ENCODE assay signal across 8 cellular contexts in the genomic region with DNA sequence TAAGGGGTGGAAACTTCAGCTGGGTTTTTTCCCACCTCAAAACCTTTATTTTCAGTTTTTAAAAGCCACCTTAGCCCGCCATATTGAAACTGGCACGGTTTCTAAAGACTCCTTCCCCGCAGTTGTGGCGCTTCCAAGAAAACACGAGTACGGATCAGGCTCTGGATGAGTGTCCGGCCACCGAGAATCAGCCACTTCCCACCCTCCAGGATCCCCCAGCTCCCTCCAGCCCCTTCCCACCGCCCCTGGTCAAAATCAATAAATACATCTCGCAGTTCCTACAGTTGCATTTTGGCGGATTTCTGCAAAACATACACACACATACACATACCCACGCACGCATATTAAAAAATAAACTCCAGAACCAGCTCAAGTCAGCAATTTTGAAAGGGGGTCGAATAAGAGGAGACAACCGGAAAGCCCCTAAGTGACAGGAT. TPM values are rescaled to one million over a fixed set of nuclear protein-coding genes. Genes with fewer than 3 reads are reported as not detected.
DNase-seq lines count a peak whose midpoint lies in the region; ATAC-seq, FAIRE-seq and TF ChIP-seq lines count a peak whose summit lies in the region.

No MANE protein-coding gene starts in this region.

- H3K27ac ChIP-seq in OCI-LY7 (ENCODE audit: low read depth, low read length, poor library complexity, severe bottlenecking) (no peak overlapping the region), muscle layer of duodenum (ENCODE audit: low read length) (peak overlapping the region; percentile 29), vagina (peak overlapping the region; percentile 89)

- intact Hi-C loops in OCI-LY7 (cut with micrococcal nuclease; ENCODE audit: unreplicated experiment) (loop anchor here (2.0 kb wide), 2 partner anchors 149 to 289 kb away; no protein-coding TSS in a partner anchor), vagina (cut with DNase I) (loop anchor here (2.0 kb wide), 1 partner anchor 149 kb away; no protein-coding TSS in a partner anchor)

- no peak for TF ChIP-seq POLR2A in vagina (IDR thresholded peaks at IDR 0.05)

- H3K27me3 ChIP-seq in muscle layer of duodenum (ENCODE audit: low read depth, low read length) (peaks cover 16% of the 10 kb centered on the region), vagina (no peaks in the 10 kb centered on the region)

- H2AFZ ChIP-seq in OCI-LY7 (ENCODE audit: low read length): peak overlapping the region; percentile 99; the same call in 1 of the 2 replicates

- FAIRE-seq in D721Med (lab: Jason Lieb, UNC): no peak

- H3K4me2 ChIP-seq in OCI-LY7 (ENCODE audit: low read length): peak overlapping the region; percentile 93

- TF ChIP-seq CTCF in OCI-LY7 (conservative IDR thresholded peaks at IDR 0.05; ENCODE audit: low read length): no peak
- TF ChIP-seq CTCF in chondrocyte (IDR thresholded peaks at IDR 0.05): no peak
- no peak for TF ChIP-seq CTCF in vagina (IDR thresholded peaks at IDR 0.05)
- TF ChIP-seq CTCF in D721Med (IDR thresholded peaks at IDR 0.05; ENCODE audit: insufficient read depth, missing control alignments): no peak

- H3K9me3 ChIP-seq in OCI-LY7 (ENCODE audit: low read length): no peaks in the 10 kb centered on the region
- no peaks in the 10 kb centered on the region for H3K9me3 ChIP-seq in muscle layer of duodenum (ENCODE audit: control insufficient read depth in 1 of 2, low read length in 2 of 2)
- no peaks in the 10 kb centered on the region for H3K9me3 ChIP-seq in vagina

- no peak overlapping the region for H3K27ac Mint-ChIP-seq in chondrocyte (ENCODE audit: unreplicated experiment)

- H3K79me2 ChIP-seq in OCI-LY7 (ENCODE audit: insufficient read depth, low read depth, low read length): peaks cover 18% of the 10 kb centered on the region; the same call in 1 of the 2 replicates

- peak overlapping the region; percentile 87 for H3K4me3 Mint-ChIP-seq in chondrocyte (ENCODE audit: unreplicated experiment)

- DNase-seq in OCI-LY7 (ENCODE audit: low spot score) (no peak), chondrocyte (ENCODE audit: low spot score) (no peak), vagina (ENCODE audit: extremely low spot score in 2 of 2) (peak in 1 of 2 donors; percentile 78), NCI-H226 (no peak), NCI-H82 (lab: John Stamatoyannopoulos, UW) (no peak), D721Med (ENCODE audit: insufficient read length, low spot score) (no peak)

- no peaks in the 10 kb centered on the region for H3K9me2 ChIP-seq in OCI-LY7 (ENCODE audit: insufficient read depth, low read length)

- CTCF ChIA-PET in OCI-LY7 (lab: Charles Lee; ENCODE audit: unreplicated experiment): no interaction called here

- no peaks in the 10 kb centered on the region for H3K9me3 Mint-ChIP-seq in chondrocyte (ENCODE audit: low read depth)

- POLR2A ChIA-PET in OCI-LY7 (lab: Charles Lee): no interaction called here

- peaks cover 28% of the 10 kb centered on the region for H3K4me1 Mint-ChIP-seq in chondrocyte (ENCODE audit: low read depth)

- peak; percentile 8 for ATAC-seq in GM19452 (IDR thresholded peaks at IDR 0.05; ENCODE audit: unreplicated experiment)

- H3K4me1 ChIP-seq in OCI-LY7 (ENCODE audit: insufficient read depth, low read length, poor library complexity, severe bottlenecking): peaks cover 16% of the 10 kb centered on the region
- peaks cover 0 to 40% of the 10 kb centered on the region in 2 donors for H3K4me1 ChIP-seq in muscle layer of duodenum (ENCODE audit: control insufficient read depth in 1 of 2, insufficient read depth in 2 of 2, low read length in 2 of 2)
- peaks cover 44% of the 10 kb centered on the region for H3K4me1 ChIP-seq in vagina

- no peaks in the 10 kb centered on the region for H4K20me1 ChIP-seq in OCI-LY7 (ENCODE audit: insufficient read depth, low read length)

- H3K36me3 ChIP-seq in OCI-LY7 (ENCODE audit: insufficient read depth, low read length) (no peaks in the 10 kb centered on the region), muscle layer of duodenum (ENCODE audit: control insufficient read depth in 1 of 2, insufficient read depth in 2 of 2, low read length in 2 of 2) (no peaks in the 10 kb centered on the region), vagina (no peaks in the 10 kb centered on the region)

- peak overlapping the region; percentile 95 for H3K4me3 ChIP-seq in OCI-LY7 (ENCODE audit: low read depth, low read length, poor library complexity, severe bottlenecking)
- H3K4me3 ChIP-seq in muscle layer of duodenum (ENCODE audit: low read depth in 1 of 2, low read length in 2 of 2): peak overlapping the region; percentile 79 to 86
- peak overlapping the region; percentile 54 to 75 for H3K4me3 ChIP-seq in vagina

- H3K27me3 Mint-ChIP-seq in chondrocyte (ENCODE audit: low read depth): peaks cover 23% of the 10 kb centered on the region

- no peaks in the 10 kb centered on the region for H3K36me3 Mint-ChIP-seq in chondrocyte (ENCODE audit: low read depth)

- no TSS peak for BruUV-seq in OCI-LY7 (replicated peaks; lab: Mats Ljungman, UMichigan)

RNA-seq across cellular contexts. Expression of a gene that starts 1.1 kb away (rescaled TPM):
- total RNA-seq in OCI-LY7 (2014; rRNA removed; shearing (Covaris generic)): 5.1 and 7.9 TPM in 2 replicates
- total RNA-seq in OCI-LY7 (2022) (7.0 and 8.3 TPM in 2 replicates), chondrocyte (1.8 to 2.0 TPM (median 1.9 TPM) in 3 replicates), vagina (12.5 TPM)
